ENCODE assay signal across 8 cellular contexts in the genomic region with DNA sequence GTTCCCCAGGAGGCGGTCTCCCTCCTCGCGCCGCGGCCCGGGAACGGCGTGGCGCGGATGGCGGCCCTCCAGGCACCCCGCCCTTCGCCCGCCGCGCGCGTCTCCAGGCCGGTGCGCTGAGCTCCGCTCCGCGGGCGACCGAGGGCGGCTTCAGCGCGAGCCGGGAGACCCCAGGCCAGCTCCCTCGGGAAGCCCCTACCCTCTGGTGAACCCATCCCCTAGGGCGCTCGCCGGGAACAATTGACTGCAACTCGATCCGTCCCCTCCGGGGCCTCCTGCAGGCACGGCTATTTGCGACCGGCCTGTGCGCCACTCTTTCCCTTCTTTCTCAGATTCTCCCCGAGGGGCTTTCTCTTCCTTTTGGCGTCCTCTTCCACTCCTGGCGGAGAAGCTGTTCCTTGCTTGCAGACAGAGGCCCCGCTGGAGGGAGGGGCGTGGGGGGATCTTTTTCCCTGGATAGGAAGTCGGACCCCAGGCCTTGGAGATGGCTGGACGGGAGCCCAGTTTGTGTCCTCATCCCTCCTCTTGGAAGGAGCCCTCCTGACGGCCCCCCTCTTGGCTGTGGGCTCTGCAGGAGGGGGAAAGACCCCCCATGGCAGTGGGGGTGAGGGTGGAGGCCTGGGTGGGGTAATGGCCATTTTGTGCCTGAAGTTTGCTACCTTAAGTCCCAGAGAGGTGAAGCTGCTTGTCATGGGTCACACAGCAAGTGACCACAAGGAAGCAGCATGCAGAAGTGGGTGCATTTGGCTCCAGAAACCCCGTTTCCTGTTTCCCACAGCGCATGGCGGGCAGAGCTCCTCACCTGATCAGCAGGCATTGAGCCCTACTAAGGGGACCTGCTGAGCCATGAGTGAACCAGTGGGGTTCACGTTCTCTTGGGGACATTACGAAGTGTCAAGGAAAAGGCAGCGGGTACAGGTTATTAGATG. TPM values are rescaled to one million over a fixed set of nuclear protein-coding genes. Genes with fewer than 3 reads are reported as not detected.
A peak's percentile ranks its signal among the peaks of the same experiment; 100 is the strongest.
DNase-seq lines count a peak whose midpoint lies in the region; ATAC-seq and TF ChIP-seq lines count a peak whose summit lies in the region.

No MANE protein-coding gene starts in this region.

- 8 to 15% methylated on average over 25 to 51 of the region's 54 CpGs for WGBS in tibial nerve, 2 donors

- intact Hi-C loops in lower lobe of right lung (cut with DNase I): no loop called here

- DNase-seq in activated CD4-positive, alpha-beta T cell treated with anti-CD3 and anti-CD28 coated beads, Interleukin-2, amount 50 U/mL, for 48 hours: peak; percentile 24
- DNase-seq in activated CD4-positive, alpha-beta T cell treated with anti-CD3 and anti-CD28 coated beads, Interleukin-2, amount 50 U/mL, for 1 hour: no peak
- peak; percentile 55 for DNase-seq in NCI-H345 (lab: John Stamatoyannopoulos, UW)
- DNase-seq in cardiac fibroblast (ENCODE audit: low read depth in 2 of 2): peak in 1 of 2 donors; percentile 52
- DNase-seq in lower lobe of right lung: no peak
- no peak for DNase-seq in tibial nerve (ENCODE audit: low spot score in 2 of 2)
- no peak for DNase-seq in NCI-H1694 treated with DMSO at 0.1 percent for 48 hours (lab: John Stamatoyannopoulos, UW)
- DNase-seq in Kasumi-1 (lab: John Stamatoyannopoulos, UW): no peak

- TF ChIP-seq POLR2A in tibial nerve (IDR thresholded peaks at IDR 0.05): no peak

- H3K36me3 ChIP-seq in lower lobe of right lung (no peaks in the 10 kb centered on the region), tibial nerve (no peaks in the 10 kb centered on the region)

- H3K27me3 ChIP-seq in lower lobe of right lung (ENCODE audit: low read depth) (peaks cover 31% of the 10 kb centered on the region), tibial nerve (peaks cover 0 to 25% of the 10 kb centered on the region in 2 donors)

- no peak for ATAC-seq in lower lobe of right lung

- H3K4me3 ChIP-seq in cardiac fibroblast (replicated peaks in 1 of 2; ENCODE audit: low read depth in 2 of 2, low read length in 2 of 2): peak overlapping the region; percentile 77 to 83
- peak overlapping the region; percentile 66 for H3K4me3 ChIP-seq in lower lobe of right lung
- peak overlapping the region; percentile 47 to 63 (median 54) for H3K4me3 ChIP-seq in tibial nerve

- peak overlapping the region; percentile 68 for H3K27ac ChIP-seq in lower lobe of right lung
- H3K27ac ChIP-seq in tibial nerve: peak overlapping the region; percentile 9 to 81 (median 58)

- no peaks in the 10 kb centered on the region for H3K9me3 ChIP-seq in lower lobe of right lung
- no peaks in the 10 kb centered on the region for H3K9me3 ChIP-seq in tibial nerve

- H3K4me1 ChIP-seq in lower lobe of right lung: peaks cover 75% of the 10 kb centered on the region
- peaks cover 0 to 83% (median 34%) of the 10 kb centered on the region in 4 donors for H3K4me1 ChIP-seq in tibial nerve

- TF ChIP-seq CTCF in cardiac fibroblast (IDR thresholded peaks at IDR 0.05; ENCODE audit: low read depth, low read length): no peak
- TF ChIP-seq CTCF in lower lobe of right lung (IDR thresholded peaks at IDR 0.05): no peak
- TF ChIP-seq CTCF in tibial nerve (IDR thresholded peaks at IDR 0.05): no peak

- TF ChIP-seq EP300 in tibial nerve (IDR thresholded peaks at IDR 0.05): no peak

RNA-seq across cellular contexts. Expression of a gene that starts 2.3 kb away (rescaled TPM):
- 43.8 TPM for total RNA-seq in lower lobe of right lung
- total RNA-seq in tibial nerve: 100 to 1,000 TPM in 3 of 4 donors, 10 to 100 TPM in 1; 88.8 to 197 (median 145) TPM

Comparison
In these comparisons a context has a peak if more than half of its experiments do, and no peak if none do; other contexts are left out.
1. DNase-seq: peak in activated CD4-positive, alpha-beta T cell treated with anti-CD3 and anti-CD28 coated beads, Interleukin-2, amount 50 U/mL, for 48 hours (2 of 2) and NCI-H345 (single experiment); none in activated CD4-positive, alpha-beta T cell treated with anti-CD3 and anti-CD28 coated beads, Interleukin-2, amount 50 U/mL, for 1 hour (single experiment), lower lobe of right lung (single experiment), tibial nerve (0 of 2), NCI-H1694 treated with DMSO at 0.1 percent for 48 hours (single experiment) and Kasumi-1 (0 of 2).
2. Peak in every context shown above with its lines, with median percentiles within 50 percentile points of each other: H3K4me3 ChIP-seq.